Comparison of ENCODE assay signal across 1 cellular context in the genomic region with DNA sequence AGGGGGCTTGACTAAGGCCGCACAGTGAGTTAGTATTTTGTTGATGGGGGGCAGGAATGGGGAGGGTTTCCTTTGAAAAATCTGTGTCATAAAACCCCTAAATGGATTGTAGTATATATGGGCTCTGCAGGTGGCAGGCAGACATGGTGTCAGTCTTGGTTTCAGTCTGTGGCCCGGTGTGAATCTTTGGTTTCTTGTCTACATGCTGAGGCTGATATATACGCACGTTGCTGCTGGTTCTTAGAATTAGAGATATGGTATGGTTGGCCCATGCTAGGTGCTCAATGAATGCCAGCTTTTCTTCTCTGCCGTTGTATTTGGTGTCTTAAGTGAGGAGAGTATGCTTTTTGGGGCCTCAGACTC.
TF ChIP-seq lines count a peak whose summit lies in the region.

No MANE protein-coding gene starts in this region.

TF ChIP-seq in IMR-90, 13 proteins besides CTCF, POLR2A, EP300 and RAD21:
- TF ChIP-seq FOS (IDR thresholded peaks at IDR 0.05; ENCODE audit: low read depth, low read length) (no peak), BHLHE40 (IDR thresholded peaks at IDR 0.05; ENCODE audit: low read depth, low read length) (no peak), CEBPB (IDR thresholded peaks at IDR 0.05; ENCODE audit: low read depth, low read length) (no peak), NFE2L2 (IDR thresholded peaks at IDR 0.05; ENCODE audit: low read depth, low read length) (no peak), ELK1 (IDR thresholded peaks at IDR 0.05; ENCODE audit: borderline replicate concordance, low read depth, low read length) (no peak), MAZ (IDR thresholded peaks at IDR 0.05; ENCODE audit: borderline replicate concordance, low read depth, low read length) (no peak), RFX5 (IDR thresholded peaks at IDR 0.05; ENCODE audit: low read depth, low read length) (no peak), MXI1 (IDR thresholded peaks at IDR 0.05; ENCODE audit: borderline replicate concordance, low read depth, low read length) (no peak), SMC3 (IDR thresholded peaks at IDR 0.05; ENCODE audit: low read depth, low read length) (no peak), MAFK (IDR thresholded peaks at IDR 0.05; ENCODE audit: low read depth, low read length) (no peak), CHD1 (IDR thresholded peaks at IDR 0.05; ENCODE audit: low read depth, low read length) (no peak), RCOR1 (IDR thresholded peaks at IDR 0.05; ENCODE audit: insufficient replicate concordance, low read length) (no peak)
- TF ChIP-seq, protein P1, sequence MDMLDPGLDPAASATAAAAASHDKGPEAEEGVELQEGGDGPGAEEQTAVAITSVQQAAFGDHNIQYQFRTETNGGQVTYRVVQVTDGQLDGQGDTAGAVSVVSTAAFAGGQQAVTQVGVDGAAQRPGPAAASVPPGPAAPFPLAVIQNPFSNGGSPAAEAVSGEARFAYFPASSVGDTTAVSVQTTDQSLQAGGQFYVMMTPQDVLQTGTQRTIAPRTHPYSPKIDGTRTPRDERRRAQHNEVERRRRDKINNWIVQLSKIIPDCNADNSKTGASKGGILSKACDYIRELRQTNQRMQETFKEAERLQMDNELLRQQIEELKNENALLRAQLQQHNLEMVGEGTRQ (IDR thresholded peaks at IDR 0.05; ENCODE audit: low read depth, low read length): no peak
